In the genomic region with DNA sequence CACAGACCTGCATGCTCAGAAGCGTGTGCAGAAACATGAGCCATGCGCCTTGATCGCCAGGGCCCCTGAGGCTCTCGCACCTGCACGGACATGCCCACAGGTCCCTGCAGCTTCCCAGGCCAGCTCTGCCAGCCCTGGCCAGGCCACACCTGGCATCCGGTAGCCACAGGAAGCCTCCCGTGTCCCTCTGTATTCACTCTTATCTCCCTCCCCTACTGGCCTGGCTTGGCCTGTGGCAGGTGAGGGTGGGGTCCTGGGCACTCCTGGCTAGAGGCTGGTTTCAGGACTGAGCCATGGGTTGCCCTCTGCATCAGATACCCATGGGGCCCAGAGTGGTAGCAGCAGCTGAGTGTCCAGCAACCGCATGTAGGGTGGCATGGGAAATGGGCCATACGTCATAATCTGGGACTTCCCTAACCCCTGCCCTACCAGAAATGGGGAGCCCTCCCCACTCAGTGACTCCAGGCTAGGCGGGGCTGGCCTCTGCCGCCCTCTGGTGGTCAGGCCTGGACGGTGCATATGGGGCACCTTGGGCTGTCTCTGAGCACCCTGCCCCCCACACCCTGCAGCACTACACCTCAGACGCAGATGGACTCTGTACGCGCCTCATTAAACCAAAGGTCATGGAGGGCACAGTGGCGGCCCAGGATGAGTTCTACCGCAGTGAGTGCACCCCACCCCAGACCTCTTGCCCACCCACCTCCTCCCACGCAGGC, we compare ENCODE assay signal across 9 cellular contexts. TPM values are rescaled to one million over a fixed set of nuclear protein-coding genes. Genes with fewer than 3 reads are reported as not detected.
DNase-seq lines count a peak whose midpoint lies in the region; ATAC-seq and TF ChIP-seq lines count a peak whose summit lies in the region.
"Had no signal": no experiment of that assay in that cellular context is flagged by ENCODE, and none has a peak within 500 bp of the region (broad histone marks: within the 10 kb centered on the region; RNA-seq: fewer than 3 reads in every experiment).

No MANE protein-coding gene starts in this region.

- no peak overlapping the region for H3K18ac ChIP-seq in mesenchymal stem cell (ENCODE audit: low read depth in 1 of 2, low read length in 2 of 2)

- H3K36me3 ChIP-seq in mesenchymal stem cell (ENCODE audit: control insufficient read depth in 1 of 2, insufficient read depth in 2 of 2, low read depth in 1 of 2, low read length in 2 of 2): peaks cover 61 to 77% of the 10 kb centered on the region in 2 experiments

- no peak overlapping the region for H3K23ac ChIP-seq in mesenchymal stem cell (ENCODE audit: low read length in 2 of 2)

- H4K91ac ChIP-seq in mesenchymal stem cell (ENCODE audit: low read length): no peak overlapping the region

- H3K4me3 ChIP-seq in mesenchymal stem cell (ENCODE audit: insufficient read depth in 1 of 2, low read depth in 1 of 2, low read length in 2 of 2): no peak overlapping the region

- no peak overlapping the region for H2BK5ac ChIP-seq in mesenchymal stem cell (ENCODE audit: low read depth, low read length, poor library complexity, severe bottlenecking)

- POLR2A ChIA-PET in activated CD8-positive, alpha-beta T cell treated with anti-CD3 and anti-CD28 coated beads for 36 hours (lab: Charles Lee): interaction anchor here (0.7 to 3.7 kb wide), 10 partner anchors 9 to 254 kb away, joined by 3 to 31 read pairs (median 8); no protein-coding TSS in a partner anchor

- H3K14ac ChIP-seq in mesenchymal stem cell (ENCODE audit: low read length in 2 of 2): peak overlapping the region in 1 of 2 experiments; percentile 1

- H3K4ac ChIP-seq in mesenchymal stem cell (ENCODE audit: low read depth in 1 of 2, low read length in 2 of 2): no peak overlapping the region

- H2BK12ac ChIP-seq in mesenchymal stem cell (ENCODE audit: low read length in 2 of 2): peak overlapping the region in 1 of 2 experiments; percentile 22

- DNase-seq in NCI-H1105 (lab: John Stamatoyannopoulos, UW) (peak; percentile 13), NCI-H1105 treated with DMSO at 0.1 percent for 48 hours (lab: John Stamatoyannopoulos, UW) (no peak), NCI-H526 (lab: John Stamatoyannopoulos, UW) (peak; percentile 32 to 79), mesenchymal stem cell (peak; percentile 66)
- DNase-seq in activated CD8-positive, alpha-beta T cell treated with anti-CD3 and anti-CD28 coated beads for 36 hours: peak; percentile 91
- DNase-seq in effector CD4-positive, alpha-beta T cell: peak; percentile 83
- DNase-seq in stimulated activated CD8-positive, alpha-beta memory T cell treated with anti-CD3 and anti-CD28 coated beads, Interleukin-4, amount 100 ng/mL, for 48 hours: peak; percentile 92

- no peaks in the 10 kb centered on the region for H3K9me3 ChIP-seq in mesenchymal stem cell (ENCODE audit: control insufficient read depth, low read length)

- WGBS in mesenchymal stem cell: 63% methylated on average over 17 of the region's 18 CpGs

- peaks cover 18% of the 10 kb centered on the region for H3K4me1 ChIP-seq in mesenchymal stem cell (ENCODE audit: control insufficient read depth, insufficient read depth, low read depth, low read length)

- no peak overlapping the region for H4K8ac ChIP-seq in mesenchymal stem cell (ENCODE audit: low read length)

- H3K9ac ChIP-seq in mesenchymal stem cell (ENCODE audit: low read length): peak overlapping the region; percentile 25

- H3K27ac Mint-ChIP-seq in activated CD8-positive, alpha-beta T cell treated with anti-CD3 and anti-CD28 coated beads for 36 hours: peak overlapping the region; percentile 90

- H3K79me1 ChIP-seq in mesenchymal stem cell (replicated peaks; ENCODE audit: low read length, poor library complexity, severe bottlenecking): peaks cover 43% of the 10 kb centered on the region

- H3K4me2 ChIP-seq in mesenchymal stem cell (ENCODE audit: low read length, poor library complexity, severe bottlenecking): no peak overlapping the region

- no peaks in the 10 kb centered on the region for H3K9me3 Mint-ChIP-seq in activated CD8-positive, alpha-beta T cell treated with anti-CD3 and anti-CD28 coated beads for 36 hours

- H3K27me3 ChIP-seq in mesenchymal stem cell (ENCODE audit: control insufficient read depth in 1 of 2, insufficient read depth in 1 of 2, low read length in 2 of 2): no peaks in the 10 kb centered on the region

- no peaks in the 10 kb centered on the region for H3K27me3 Mint-ChIP-seq in activated CD8-positive, alpha-beta T cell treated with anti-CD3 and anti-CD28 coated beads for 36 hours

- no peak overlapping the region for H2AK5ac ChIP-seq in mesenchymal stem cell (ENCODE audit: low read length, severe bottlenecking)

- CTCF ChIA-PET in activated CD8-positive, alpha-beta T cell treated with anti-CD3 and anti-CD28 coated beads for 36 hours (lab: Charles Lee): interaction anchor here (0.7 to 25.9 kb wide), 14 partner anchors 9 to 179 kb away, joined by 3 to 1327 read pairs (median 4); partner anchors contain the start of genes CPLX3 and CSK

- peak; percentile 66 for ATAC-seq in HG02884 (IDR thresholded peaks at IDR 0.05; ENCODE audit: unreplicated experiment)
- ATAC-seq in activated CD8-positive, alpha-beta T cell treated with anti-CD3 and anti-CD28 coated beads for 36 hours: peak; percentile 91

- H3K36me3 Mint-ChIP-seq in activated CD8-positive, alpha-beta T cell treated with anti-CD3 and anti-CD28 coated beads for 36 hours (ENCODE audit: low read depth): peaks cover 71% of the 10 kb centered on the region

- peak; percentile 98 for TF ChIP-seq CTCF in activated CD8-positive, alpha-beta T cell treated with anti-CD3 and anti-CD28 coated beads for 36 hours (IDR thresholded peaks at IDR 0.05)

- no peak overlapping the region for H2AFZ ChIP-seq in mesenchymal stem cell (ENCODE audit: low read depth, low read length)

- no peak overlapping the region for H2BK120ac ChIP-seq in mesenchymal stem cell (ENCODE audit: low read depth, low read length)

- intact Hi-C loops in activated CD8-positive, alpha-beta T cell treated with anti-CD3 and anti-CD28 coated beads for 36 hours (cut with micrococcal nuclease): loop anchor here (2.0 kb wide), 1 partner anchor 29 kb away; no protein-coding TSS in a partner anchor

- H3K27ac ChIP-seq in mesenchymal stem cell (ENCODE audit: low read length, poor library complexity, severe bottlenecking): no peak overlapping the region

- H3K4me3 Mint-ChIP-seq in activated CD8-positive, alpha-beta T cell treated with anti-CD3 and anti-CD28 coated beads for 36 hours: no peak overlapping the region

- H2BK15ac ChIP-seq in mesenchymal stem cell (ENCODE audit: low read depth, poor library complexity, severe bottlenecking): no peak overlapping the region

- H3K4me1 Mint-ChIP-seq in activated CD8-positive, alpha-beta T cell treated with anti-CD3 and anti-CD28 coated beads for 36 hours (ENCODE audit: low read depth): peaks cover 47% of the 10 kb centered on the region

RNA-seq across cellular contexts. Expression of gene LMAN1L, which starts 12.6 kb away (rescaled TPM):
- total RNA-seq in activated CD8-positive, alpha-beta T cell treated with anti-CD3 and anti-CD28 coated beads for 36 hours: under 1 TPM in 1 of 2 experiments, not detected in 1; 0.11 TPM
- polyA plus RNA-seq in mesenchymal stem cell (2013, experiment 1 of 2): not detected
- polyA plus RNA-seq in mesenchymal stem cell (2013, experiment 2 of 2): not detected
- total RNA-seq: subcutaneous adipose tissue had no signal

RNA-seq across cellular contexts. Expression of gene CSK, which starts 18.1 kb away (rescaled TPM):
- total RNA-seq in activated CD8-positive, alpha-beta T cell treated with anti-CD3 and anti-CD28 coated beads for 36 hours: 100 to 1,000 TPM; 254 to 260 TPM
- 35.8 TPM for polyA plus RNA-seq in mesenchymal stem cell (2013, experiment 1 of 2)
- 38.5 TPM for polyA plus RNA-seq in mesenchymal stem cell (2013, experiment 2 of 2)

RNA-seq across cellular contexts. Expression of gene CPLX3, which starts 26.4 kb away (rescaled TPM):
- total RNA-seq in activated CD8-positive, alpha-beta T cell treated with anti-CD3 and anti-CD28 coated beads for 36 hours: under 1 TPM in 1 of 2 experiments, not detected in 1; 0.11 TPM
- polyA plus RNA-seq in mesenchymal stem cell (2013, experiment 1 of 2): not detected
- not detected for polyA plus RNA-seq in mesenchymal stem cell (2013, experiment 2 of 2)
- total RNA-seq: subcutaneous adipose tissue had no signal

RNA-seq across cellular contexts. Expression of gene ULK3, which starts 43.0 kb away (rescaled TPM):
- total RNA-seq in activated CD8-positive, alpha-beta T cell treated with anti-CD3 and anti-CD28 coated beads for 36 hours: 10 to 100 TPM; 45.9 to 49.3 TPM
- 15.0 TPM for polyA plus RNA-seq in mesenchymal stem cell (2013, experiment 1 of 2)
- polyA plus RNA-seq in mesenchymal stem cell (2013, experiment 2 of 2): 14.2 TPM

RNA-seq across cellular contexts. Expression of gene CYP1A2, which starts 51.4 kb away (rescaled TPM):
- total RNA-seq in activated CD8-positive, alpha-beta T cell treated with anti-CD3 and anti-CD28 coated beads for 36 hours: not detected
- not detected for polyA plus RNA-seq in mesenchymal stem cell (2013, experiment 1 of 2)
- not detected for polyA plus RNA-seq in mesenchymal stem cell (2013, experiment 2 of 2)
- total RNA-seq: subcutaneous adipose tissue had no signal
